Comparison of ENCODE assay signal across 23 cellular contexts in genomic region chr3:156273068-156273709, GRCh38.
DNase-seq lines count a peak whose midpoint lies in the region; ATAC-seq lines count a peak whose summit lies in the region.
"Had no signal": no experiment of that assay in that cellular context is flagged by ENCODE, and none has a peak within 500 bp of the region (broad histone marks: within the 10 kb centered on the region; RNA-seq: fewer than 3 reads in every experiment).

No MANE protein-coding gene starts in this region.

- H3K36me3 ChIP-seq in stomach smooth muscle (ENCODE audit: control insufficient read depth in 2 of 2, insufficient read depth in 2 of 2, low read length in 2 of 2), result no peaks in the 10 kb centered on the region
- H3K36me3 ChIP-seq in HAP-1 (replicated peaks), result no peaks in the 10 kb centered on the region
- H3K36me3 ChIP-seq: BLaER1 treated with 17β-estradiol and CSF1 and Interleukin-3, amounts not matched to agents 10 nM and 100 nM; SJCRH30 had no signal

- peak overlapping the region; percentile 77 for H3K27ac ChIP-seq in stomach smooth muscle (ENCODE audit: low read length)
- H3K27ac ChIP-seq: A549; BLaER1 treated with 17β-estradiol and CSF1 and Interleukin-3, amounts not matched to agents 10 nM and 100 nM; SJCRH30 had no signal

- DNase-seq in NCI-H446 treated with DMSO at 0.1 percent for 48 hours (lab: John Stamatoyannopoulos, UW) (peak; percentile 84), SK-N-DZ (ENCODE audit: low spot score) (peak; percentile 64), left lobe of liver (ENCODE audit: low spot score) (no peak), occipital lobe (lab: John Stamatoyannopoulos, UW) (no peak), NCI-H1092 treated with DMSO at 0.1 percent for 48 hours (lab: John Stamatoyannopoulos, UW) (no peak), COR-L47 (lab: John Stamatoyannopoulos, UW) (no peak), HAP-1 (ENCODE audit: low spot score in 2 of 2) (no peak)
- DNase-seq: AML-193; Caco-2; CD4-positive, alpha-beta memory T cell; DMS79 treated with DMSO at 0.1 percent for 48 hours; GF-D8; Karpas-422; NCI-H1092; NCI-H1436; NCI-H187; NCI-H526 treated with DMSO at 0.1 percent for 48 hours; PC-3; SJCRH30; T-cell had no signal

- H3K4me1 ChIP-seq in stomach smooth muscle (ENCODE audit: control insufficient read depth, insufficient read depth, low read length) (peaks cover 13% of the 10 kb centered on the region), HAP-1 (no peaks in the 10 kb centered on the region)
- H3K4me1 ChIP-seq: A549; BLaER1 treated with 17β-estradiol and CSF1 and Interleukin-3, amounts not matched to agents 10 nM and 100 nM; Caco-2; SJCRH30 had no signal

- H3K4me3 ChIP-seq in stomach smooth muscle (ENCODE audit: low read length in 2 of 2), result peak overlapping the region in 1 of 2 donors; percentile 57
- H3K4me3 ChIP-seq in HAP-1, result no peak overlapping the region
- H3K4me3 ChIP-seq: A549; BLaER1 treated with 17β-estradiol and CSF1 and Interleukin-3, amounts not matched to agents 10 nM and 100 nM; SJCRH30 had no signal

- in situ Hi-C loops in HAP-1 (cut with MboI; ENCODE audit: low sequenced_read_pairs), result no loop called here

- H3K27me3 ChIP-seq in stomach smooth muscle (ENCODE audit: control insufficient read depth in 1 of 2, insufficient read depth in 2 of 2, low read length in 2 of 2) (no peaks in the 10 kb centered on the region), HAP-1 (ENCODE audit: low read depth) (peaks cover 1% of the 10 kb centered on the region; the same call in 1 of the 2 replicates)
- H3K27me3 ChIP-seq: BLaER1 treated with 17β-estradiol and CSF1 and Interleukin-3, amounts not matched to agents 10 nM and 100 nM; SJCRH30 had no signal

- no peaks in the 10 kb centered on the region for H3K9me3 ChIP-seq in stomach smooth muscle (ENCODE audit: control insufficient read depth in 2 of 2, low read length in 2 of 2)
- no peaks in the 10 kb centered on the region for H3K9me3 ChIP-seq in HAP-1
- H3K9me3 ChIP-seq: A549, Caco-2, SJCRH30 had no signal

- peak overlapping the region in 1 of 2 donors; percentile 71 for H3K9ac ChIP-seq in stomach smooth muscle (ENCODE audit: low read length in 2 of 2)
- H3K9ac ChIP-seq: BLaER1 treated with 17β-estradiol and CSF1 and Interleukin-3, amounts not matched to agents 10 nM and 100 nM had no signal

- ATAC-seq in left lobe of liver, result peak; percentile 46
- ATAC-seq: A549, PC-3, T-cell had no signal

Comparison
In these comparisons a context has a peak if more than half of its experiments do, and no peak if none do; other contexts are left out.
1. DNase-seq: peak in NCI-H446 treated with DMSO at 0.1 percent for 48 hours (single experiment) and SK-N-DZ (single experiment); none in left lobe of liver (single experiment), occipital lobe (single experiment), NCI-H1092 treated with DMSO at 0.1 percent for 48 hours (single experiment), COR-L47 (single experiment) and HAP-1 (0 of 2).